16 cellular contexts compared by ENCODE assay signal in the genomic region with DNA sequence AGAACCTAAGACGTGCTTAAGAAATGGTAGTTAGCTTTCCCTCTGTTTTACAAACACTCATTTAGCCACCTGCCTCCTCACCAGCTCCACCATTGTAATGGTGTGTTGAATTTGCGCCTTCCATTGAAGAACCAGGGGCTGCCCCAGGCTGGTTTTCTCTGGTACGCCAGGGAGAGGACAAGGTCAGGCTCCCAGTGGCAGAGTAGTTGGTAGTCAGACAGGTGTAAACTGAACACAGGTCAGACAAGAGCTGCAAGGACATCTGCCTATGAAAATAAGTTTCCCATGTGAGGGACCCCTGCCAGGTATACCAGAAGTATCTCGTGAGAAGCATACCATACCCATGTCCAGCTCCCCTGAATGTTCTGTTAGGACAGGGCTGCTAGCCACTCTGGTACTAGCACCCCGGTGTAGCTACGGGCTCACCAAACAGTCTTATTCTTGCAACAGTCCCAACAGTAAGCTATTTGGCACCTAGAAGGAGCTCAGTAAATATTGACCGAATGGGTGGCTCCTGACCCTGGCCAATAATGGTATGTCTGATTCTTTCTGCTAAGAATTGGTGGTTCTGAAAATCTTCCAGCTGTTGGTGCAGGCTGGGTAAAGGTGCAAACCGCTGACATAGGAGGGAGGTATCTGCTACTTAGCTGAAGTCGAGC.
DNase-seq lines count a peak whose midpoint lies in the region; ATAC-seq, FAIRE-seq and TF ChIP-seq lines count a peak whose summit lies in the region.
"Had no signal": no experiment of that assay in that cellular context is flagged by ENCODE, and none has a peak within 500 bp of the region (broad histone marks: within the 10 kb centered on the region; RNA-seq: fewer than 3 reads in every experiment).

No MANE protein-coding gene starts in this region.

- H3K4me1 ChIP-seq in body of pancreas (peaks cover 31% of the 10 kb centered on the region), right lobe of liver (peaks cover 0 to 32% (median 15%) of the 10 kb centered on the region in 4 donors), stomach (peaks cover 0 to 43% (median 24%) of the 10 kb centered on the region in 4 donors)
- H3K4me1 ChIP-seq: HAP-1 had no signal

- H3K27ac ChIP-seq in body of pancreas = peak overlapping the region in 2 of 4 donors; percentile 11 to 14
- no peak overlapping the region for H3K27ac ChIP-seq in right lobe of liver
- peak overlapping the region in 3 of 5 donors; percentile 6 to 45 (median 43) for H3K27ac ChIP-seq in stomach
- H3K27ac ChIP-seq: A549 had no signal

- WGBS in body of pancreas, 2 donors = 36 to 40% methylated on average over 9 of the region's 9 CpGs
- 53% methylated on average over 8 of the region's 9 CpGs for WGBS in right lobe of liver (ENCODE audit: insufficient coverage, low coverage, low lambda C conversion rate, missing lambda C conversion rate)
- 42 to 76% (median 50%) methylated on average over 9 of the region's 9 CpGs for WGBS in stomach, 5 donors

- no peak for TF ChIP-seq CTCF in body of pancreas (IDR thresholded peaks at IDR 0.05)
- no peak for TF ChIP-seq CTCF in right lobe of liver (IDR thresholded peaks at IDR 0.05)
- no peak for TF ChIP-seq CTCF in stomach (IDR thresholded peaks at IDR 0.05)

- intact Hi-C loops in body of pancreas (cut with DNase I) = no loop called here
- intact Hi-C loops in left colon (cut with DNase I, micrococcal nuclease) = no loop called here
- intact Hi-C loops in right lobe of liver (cut with DNase I) = no loop called here
- intact Hi-C loops in stomach (cut with DNase I; ENCODE audit: low total_unique reads) = no loop called here

- H3K36me3 ChIP-seq in body of pancreas (replicated peaks in 1 of 2; ENCODE audit: insufficient read depth in 1 of 2, low read depth in 2 of 2) = no peaks in the 10 kb centered on the region
- H3K36me3 ChIP-seq in right lobe of liver = no peaks in the 10 kb centered on the region
- no peaks in the 10 kb centered on the region for H3K36me3 ChIP-seq in stomach
- H3K36me3 ChIP-seq: HAP-1 had no signal

- H3K27me3 ChIP-seq in body of pancreas (no peaks in the 10 kb centered on the region), right lobe of liver (no peaks in the 10 kb centered on the region), stomach (no peaks in the 10 kb centered on the region)

- ATAC-seq in body of pancreas (peak; percentile 56), left colon (peak; percentile 73), right lobe of liver (peak; percentile 47 to 74 (median 60))
- ATAC-seq: A549 had no signal

- no peak for TF ChIP-seq EP300 in stomach (IDR thresholded peaks at IDR 0.05)

- H3K9me3 ChIP-seq in body of pancreas (no peaks in the 10 kb centered on the region), right lobe of liver (no peaks in the 10 kb centered on the region), stomach (no peaks in the 10 kb centered on the region)
- H3K9me3 ChIP-seq: A549, Caco-2, HAP-1 had no signal

- TF ChIP-seq POLR2A in body of pancreas (IDR thresholded peaks at IDR 0.05) (no peak), right lobe of liver (IDR thresholded peaks at IDR 0.05) (no peak), stomach (IDR thresholded peaks at IDR 0.05) (no peak)

- H3K4me3 ChIP-seq in body of pancreas = no peak overlapping the region
- no peak overlapping the region for H3K4me3 ChIP-seq in right lobe of liver
- no peak overlapping the region for H3K4me3 ChIP-seq in stomach
- H3K4me3 ChIP-seq: A549, HAP-1 had no signal

- DNase-seq in body of pancreas = peak in 3 of 4 donors; percentile 19 to 38 (median 24)
- DNase-seq in left colon = no peak
- DNase-seq in right lobe of liver = no peak
- peak; percentile 34 for DNase-seq in stomach
- no peak for DNase-seq in NCI-H2227 treated with DMSO at 0.1 percent for 48 hours (lab: John Stamatoyannopoulos, UW)
- no peak for DNase-seq in T-helper 2 cell
- DNase-seq in frontal cortex (ENCODE audit: low spot score in 2 of 2) = no peak
- DNase-seq in NCI-H446 (lab: John Stamatoyannopoulos, UW) = no peak
- DNase-seq: Caco-2; CD8-positive, alpha-beta memory T cell; DND-41; GDM1 had no signal

- FAIRE-seq in frontal cortex (lab: Jason Lieb, UNC) = no peak
- FAIRE-seq: A549, GM12892, H1 had no signal

Comparison
In these comparisons a context has a peak if more than half of its experiments do, and no peak if none do; other contexts are left out.
1. DNase-seq: peak in body of pancreas (3 of 4) and stomach (single experiment); none in left colon (0 of 2), right lobe of liver (0 of 3), NCI-H2227 treated with DMSO at 0.1 percent for 48 hours (single experiment), T-helper 2 cell (0 of 5), frontal cortex (0 of 2) and NCI-H446 (0 of 2).
2. H3K27ac ChIP-seq: peak in stomach (3 of 5); none in right lobe of liver (0 of 3).
3. Peak in every context shown above with its lines, with median percentiles within 50 percentile points of each other: ATAC-seq.